ENCODE assay signal across 2 cellular contexts in genomic region chr15:92479730-92480129, GRCh38.
DNase-seq lines count a peak whose midpoint lies in the region; ATAC-seq, FAIRE-seq and TF ChIP-seq lines count a peak whose summit lies in the region.
"Not testable (repeated sequence)": the region's sequence is repeated elsewhere in the genome, so short reads cannot be mapped to it uniquely, and the experiment has no call there.

No MANE protein-coding gene starts in this region.

- not testable (repeated sequence) for TF ChIP-seq EP300 in K562 (IDR thresholded peaks at IDR 0.05; ENCODE audit: low read length)

- not testable (repeated sequence) for H3K27me3 ChIP-seq in K562 (ENCODE audit: control insufficient read depth in 2 of 2, insufficient read depth in 2 of 2, low read length in 2 of 2)

- H3K27ac ChIP-seq in HEK293 (ENCODE audit: extremely low read depth, low read depth, low read length); K562 (ENCODE audit: extremely low read depth, low read depth, low read length): not testable (repeated sequence)

- H3K9me3 ChIP-seq in HEK293 (ENCODE audit: control insufficient read depth, insufficient read depth, low read depth, low read length); K562 (replicated peaks; ENCODE audit: control insufficient read depth, insufficient read depth, low read depth, low read length): not testable (repeated sequence)

- H2AFZ ChIP-seq in K562 (ENCODE audit: low read depth, low read length): not testable (repeated sequence)

- not testable (repeated sequence) for BruUV-seq in K562 (replicated peaks; lab: Mats Ljungman, UMichigan)

- in situ Hi-C loops in K562 (cut with MboI): not testable (repeated sequence)

- TF ChIP-seq POLR2A in K562 (conservative IDR thresholded peaks at IDR 0.05): not testable (repeated sequence)

- WGBS in K562 (ENCODE audit: insufficient coverage, low coverage, missing lambda C conversion rate): 13% methylated on average over 1 of the region's 2 CpGs

- not testable (repeated sequence) for ATAC-seq in K562

- POLR2A ChIA-PET in HEK293 (lab: Yijun Ruan, JAX): not testable (repeated sequence)
- POLR2A ChIA-PET in K562 (lab: Yijun Ruan, JAX): interaction anchor here (0.6 kb wide), 1 partner anchor 22 kb away, joined by 3 read pairs; no protein-coding TSS in a partner anchor

- CTCF ChIA-PET in HEK293 (lab: Yijun Ruan, JAX); K562 (lab: Yijun Ruan, JAX; ENCODE audit: low intra/inter-chr PET ratio): not testable (repeated sequence)

- not testable (repeated sequence) for H3K4me3 ChIP-seq in HEK293 (ENCODE audit: low read depth, low read length); K562

- H3K36me3 ChIP-seq in HEK293 (ENCODE audit: control insufficient read depth in 2 of 2, insufficient read depth in 1 of 2, low read length in 2 of 2); K562 (ENCODE audit: control insufficient read depth, insufficient read depth, low read length): not testable (repeated sequence)

- intact Hi-C loops in K562 (cut with micrococcal nuclease): not testable (repeated sequence)

- not testable (repeated sequence) for FAIRE-seq in K562 (lab: Jason Lieb, UNC)

- H3K9ac ChIP-seq in K562 (ENCODE audit: insufficient read depth in 1 of 2, low read depth in 2 of 2, low read length in 2 of 2): not testable (repeated sequence)

- not testable (repeated sequence) for DNase-seq in K562 (ENCODE audit: extremely low read depth in 1 of 4, low spot score in 3 of 4)

- not testable (repeated sequence) for TF ChIP-seq RAD21 in K562 (CRISPR knock-in tag; conservative IDR thresholded peaks at IDR 0.05 in 1 of 2, IDR thresholded peaks at IDR 0.05 in 1 of 2)

- not testable (repeated sequence) for H3K4me1 ChIP-seq in HEK293 (ENCODE audit: control insufficient read depth, insufficient read depth, low read length); K562 (replicated peaks in 1 of 2; ENCODE audit: control insufficient read depth in 2 of 2, insufficient read depth in 2 of 2, low read length in 2 of 2)

- not testable (repeated sequence) for H3K4me2 ChIP-seq in K562 (ENCODE audit: insufficient read depth, low read length)

- not testable (repeated sequence) for H3K9me1 ChIP-seq in K562 (ENCODE audit: control insufficient read depth, insufficient read depth, low read length)

- not testable (repeated sequence) for TF ChIP-seq CTCF in HEK293 (tag by site-specific recombination; IDR thresholded peaks at IDR 0.05); K562 (IDR thresholded peaks at IDR 0.05 in 2 of 3, conservative IDR thresholded peaks at IDR 0.05 in 1 of 3; ENCODE audit: insufficient read depth in 2 of 3, low read depth in 1 of 3, low read length in 3 of 3)

- H3K79me2 ChIP-seq in K562 (ENCODE audit: control insufficient read depth, insufficient read depth, low read length): not testable (repeated sequence)

- not testable (repeated sequence) for H4K20me1 ChIP-seq in K562 (replicated peaks; ENCODE audit: control insufficient read depth, insufficient read depth, low read length)

TF ChIP-seq in HEK293, 187 proteins besides CTCF, POLR2A, EP300 and RAD21:
- TF ChIP-seq ZNF280D (tag by site-specific recombination; IDR thresholded peaks at IDR 0.05) (0 out of 2 replicates have a peak, but pooled peaks have one; percentile 26), ZNF146 (tag by site-specific recombination; IDR thresholded peaks at IDR 0.05) (peak; percentile 57)

TF ChIP-seq in K562, 482 proteins besides CTCF, POLR2A, EP300 and RAD21:
- TF ChIP-seq ZNF146 (CRISPR knock-in tag; IDR thresholded peaks at IDR 0.05; ENCODE audit: unreplicated experiment) (peak; percentile 68), RBM25 (IDR thresholded peaks at IDR 0.05; ENCODE audit: low read depth, low read length, severe bottlenecking) (peak; percentile 12)
TF ChIP-seq in K562: peak in this region for 2; not testable (repeated sequence) for 480.
